In the genomic region with DNA sequence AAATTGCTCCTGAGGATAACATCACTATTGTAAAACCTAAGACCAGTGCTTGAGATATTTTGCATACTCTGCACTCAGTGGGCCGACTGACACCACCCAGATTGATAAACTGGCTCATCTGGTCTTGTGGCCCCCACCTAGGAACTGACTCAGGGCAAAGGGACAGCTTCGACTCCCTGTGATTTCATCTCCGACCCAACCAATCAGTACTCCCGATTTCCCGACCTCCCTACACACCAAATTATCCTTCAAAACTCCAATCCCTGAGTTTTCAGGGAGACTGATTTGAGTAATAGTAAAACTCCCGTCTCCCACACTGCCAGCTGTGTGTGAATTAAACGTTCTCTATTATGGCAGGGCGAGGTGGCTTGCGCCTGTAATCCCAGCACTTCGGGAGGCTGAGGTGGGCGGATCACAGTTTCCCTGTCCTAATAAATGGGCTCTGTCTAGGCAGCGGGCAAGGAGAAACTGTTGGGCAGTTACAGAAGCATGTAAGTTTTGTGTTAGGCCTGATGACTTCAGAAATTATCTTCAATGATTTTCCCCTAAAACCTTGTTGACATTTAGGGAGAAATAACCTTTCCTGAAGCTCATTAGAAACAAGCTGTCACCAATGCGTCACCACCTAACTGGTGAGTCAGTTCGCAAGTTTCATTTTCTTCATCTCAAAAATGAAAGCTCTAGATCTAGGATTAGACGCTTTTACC, we compare ENCODE assay signal across 1 cellular context.
TF ChIP-seq lines count a peak whose summit lies in the region.

No MANE protein-coding gene starts in this region.

TF ChIP-seq in H1, 55 proteins besides CTCF, POLR2A, EP300 and RAD21:
- TF ChIP-seq TCF12 (IDR thresholded peaks at IDR 0.05; ENCODE audit: low read depth, low read length) (no peak), CHD1 (IDR thresholded peaks at IDR 0.05; ENCODE audit: low read depth, low read length) (no peak), RXRA (IDR thresholded peaks at IDR 0.05; ENCODE audit: insufficient read depth, low read depth, low read length) (no peak), SRF (IDR thresholded peaks at IDR 0.05; ENCODE audit: low read depth, low read length) (no peak), GTF2F1 (IDR thresholded peaks at IDR 0.05; ENCODE audit: borderline replicate concordance, low read depth, low read length) (no peak), ZNF274 (IDR thresholded peaks at IDR 0.05; ENCODE audit: borderline replicate concordance, extremely low read depth, low read length) (no peak), HDAC2 (IDR thresholded peaks at IDR 0.05; ENCODE audit: borderline replicate concordance in 1 of 2, low read depth in 2 of 2, low read length in 2 of 2) (no peak), SAP30 (IDR thresholded peaks at IDR 0.05; ENCODE audit: insufficient read depth, insufficient replicate concordance, low read length) (no peak), PHF8 (conservative IDR thresholded peaks at IDR 0.05; ENCODE audit: low read depth, low read length) (no peak), SP1 (IDR thresholded peaks at IDR 0.05; ENCODE audit: low read depth, low read length) (no peak)
- TF ChIP-seq, protein P1, sequence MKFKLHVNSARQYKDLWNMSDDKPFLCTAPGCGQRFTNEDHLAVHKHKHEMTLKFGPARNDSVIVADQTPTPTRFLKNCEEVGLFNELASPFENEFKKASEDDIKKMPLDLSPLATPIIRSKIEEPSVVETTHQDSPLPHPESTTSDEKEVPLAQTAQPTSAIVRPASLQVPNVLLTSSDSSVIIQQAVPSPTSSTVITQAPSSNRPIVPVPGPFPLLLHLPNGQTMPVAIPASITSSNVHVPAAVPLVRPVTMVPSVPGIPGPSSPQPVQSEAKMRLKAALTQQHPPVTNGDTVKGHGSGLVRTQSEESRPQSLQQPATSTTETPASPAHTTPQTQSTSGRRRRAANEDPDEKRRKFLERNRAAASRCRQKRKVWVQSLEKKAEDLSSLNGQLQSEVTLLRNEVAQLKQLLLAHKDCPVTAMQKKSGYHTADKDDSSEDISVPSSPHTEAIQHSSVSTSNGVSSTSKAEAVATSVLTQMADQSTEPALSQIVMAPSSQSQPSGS (IDR thresholded peaks at IDR 0.05; ENCODE audit: low read length) = no peak
- TF ChIP-seq, protein P2, sequence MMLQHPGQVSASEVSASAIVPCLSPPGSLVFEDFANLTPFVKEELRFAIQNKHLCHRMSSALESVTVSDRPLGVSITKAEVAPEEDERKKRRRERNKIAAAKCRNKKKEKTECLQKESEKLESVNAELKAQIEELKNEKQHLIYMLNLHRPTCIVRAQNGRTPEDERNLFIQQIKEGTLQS (IDR thresholded peaks at IDR 0.05; ENCODE audit: insufficient read depth, low read depth, low read length) = no peak
